In the genomic region with DNA sequence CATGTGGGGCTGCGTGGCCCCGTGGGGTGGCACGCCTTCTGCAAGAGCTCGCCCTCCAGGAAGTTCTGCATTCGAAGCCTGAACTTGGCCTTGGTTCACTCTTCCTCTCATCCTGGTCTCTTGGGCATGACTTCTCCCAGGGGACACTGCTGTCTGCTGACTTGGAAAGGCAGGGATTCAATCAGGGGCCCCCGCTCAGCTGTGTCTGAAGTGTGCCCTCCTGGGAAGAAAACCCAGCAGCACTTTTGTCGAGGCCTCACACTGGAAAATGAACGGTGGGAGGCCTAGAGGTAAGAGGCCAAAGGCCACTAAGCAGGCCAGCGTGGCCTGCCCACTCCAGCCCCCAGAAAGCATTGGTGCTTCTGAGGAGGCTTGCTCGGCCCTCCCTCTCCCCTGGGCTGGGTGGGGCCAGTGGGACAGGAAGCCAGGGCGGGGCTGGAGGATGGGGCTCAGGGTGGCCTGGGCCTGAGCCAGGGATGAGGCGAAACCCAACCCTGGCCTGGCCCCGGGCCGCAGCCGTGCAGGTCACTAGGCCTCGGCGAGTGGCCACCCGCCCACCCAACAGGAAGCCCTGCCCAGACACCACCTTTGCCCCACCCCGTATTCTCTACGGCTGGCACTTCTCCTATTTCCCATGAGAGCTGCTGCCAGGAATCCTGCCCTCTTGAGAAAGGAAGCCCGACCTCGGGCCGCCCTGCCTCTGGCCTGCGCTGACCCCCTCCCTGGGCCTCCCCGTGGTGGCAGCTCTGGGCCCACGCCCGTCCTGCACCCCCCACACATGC, we compare ENCODE assay signal across 8 cellular contexts.
DNase-seq lines count a peak whose midpoint lies in the region; ATAC-seq and TF ChIP-seq lines count a peak whose summit lies in the region.

No MANE protein-coding gene starts in this region.

- no peak for TF ChIP-seq RAD21 in liver (IDR thresholded peaks at IDR 0.05)

- H3K36me3 Mint-ChIP-seq in stimulated activated effector memory CD8-positive, alpha-beta T cell treated with anti-CD3 and anti-CD28 coated beads, Interleukin-12 subunit alpha, Interleukin-12 subunit beta, amount 100 ng/mL, for 72 hours: peaks cover 4% of the 10 kb centered on the region

- intact Hi-C loops in breast epithelium (cut with DNase I; ENCODE audit: low total_unique reads): loop anchor here (5.0 kb wide), 1 partner anchor 1027 kb away; no protein-coding TSS in a partner anchor

- H3K27ac ChIP-seq in breast epithelium (peak overlapping the region; percentile 92 to 98), liver (ENCODE audit: low read depth in 1 of 2, low read length in 2 of 2) (peak overlapping the region; percentile 53 to 83)

- H3K4me3 ChIP-seq in breast epithelium (peak overlapping the region in 1 of 3 donors; percentile 34), liver (ENCODE audit: low read depth in 1 of 3, low read length in 3 of 3) (no peak overlapping the region)

- WGBS in liver: 17% methylated on average over 27 of the region's 27 CpGs

- no peak overlapping the region for H3K4me3 Mint-ChIP-seq in stimulated activated effector memory CD8-positive, alpha-beta T cell treated with anti-CD3 and anti-CD28 coated beads, Interleukin-12 subunit alpha, Interleukin-12 subunit beta, amount 100 ng/mL, for 72 hours

- TF ChIP-seq CTCF in breast epithelium (IDR thresholded peaks at IDR 0.05): no peak
- no peak for TF ChIP-seq CTCF in liver (IDR thresholded peaks at IDR 0.05; ENCODE audit: low read depth, low read length, missing input control)

- peaks cover 34% of the 10 kb centered on the region for H3K4me1 Mint-ChIP-seq in stimulated activated effector memory CD8-positive, alpha-beta T cell treated with anti-CD3 and anti-CD28 coated beads, Interleukin-12 subunit alpha, Interleukin-12 subunit beta, amount 100 ng/mL, for 72 hours

- H3K36me3 ChIP-seq in breast epithelium (no peaks in the 10 kb centered on the region), liver (ENCODE audit: control insufficient read depth in 4 of 4, insufficient read depth in 3 of 4, low read depth in 1 of 4, low read length in 3 of 4) (no peaks in the 10 kb centered on the region)

- ATAC-seq in HG03139 (IDR thresholded peaks at IDR 0.05; ENCODE audit: unreplicated experiment) (peak; percentile 79), HG02588 (IDR thresholded peaks at IDR 0.05; ENCODE audit: unreplicated experiment) (no peak)
- ATAC-seq in stimulated activated effector memory CD8-positive, alpha-beta T cell treated with anti-CD3 and anti-CD28 coated beads, Interleukin-12 subunit alpha, Interleukin-12 subunit beta, amount 100 ng/mL, for 72 hours: peak; percentile 87

- no peak for TF ChIP-seq POLR2A in breast epithelium (IDR thresholded peaks at IDR 0.05)

- DNase-seq in NCI-H2171 treated with DMSO at 0.1 percent for 48 hours (lab: John Stamatoyannopoulos, UW) (peak; percentile 45), NCI-H2171 (lab: John Stamatoyannopoulos, UW) (no peak), SW480 (ENCODE audit: low spot score) (peak; percentile 86), breast epithelium (ENCODE audit: low spot score in 2 of 2) (peak; percentile 72 to 77)
- DNase-seq in stimulated activated effector memory CD8-positive, alpha-beta T cell treated with anti-CD3 and anti-CD28 coated beads, Interleukin-12 subunit alpha, Interleukin-12 subunit beta, amount 100 ng/mL, for 72 hours (ENCODE audit: low spot score in 2 of 2): peak; percentile 17 to 69

- H3K9me3 Mint-ChIP-seq in stimulated activated effector memory CD8-positive, alpha-beta T cell treated with anti-CD3 and anti-CD28 coated beads, Interleukin-12 subunit alpha, Interleukin-12 subunit beta, amount 100 ng/mL, for 72 hours: no peaks in the 10 kb centered on the region

- peak overlapping the region; percentile 86 for H3K27ac Mint-ChIP-seq in stimulated activated effector memory CD8-positive, alpha-beta T cell treated with anti-CD3 and anti-CD28 coated beads, Interleukin-12 subunit alpha, Interleukin-12 subunit beta, amount 100 ng/mL, for 72 hours

- peaks cover 46 to 64% of the 10 kb centered on the region in 2 donors for H3K4me1 ChIP-seq in breast epithelium
- H3K4me1 ChIP-seq in liver (ENCODE audit: control insufficient read depth in 4 of 4, insufficient read depth in 4 of 4, low read length in 3 of 4): peaks cover 36 to 67% (median 55%) of the 10 kb centered on the region in 4 donors

- no peaks in the 10 kb centered on the region for H3K9me3 ChIP-seq in breast epithelium
- H3K9me3 ChIP-seq in liver (ENCODE audit: control insufficient read depth in 4 of 4, low read length in 3 of 4): no peaks in the 10 kb centered on the region

- H3K27me3 ChIP-seq in breast epithelium (no peaks in the 10 kb centered on the region), liver (ENCODE audit: control insufficient read depth in 4 of 4, insufficient read depth in 4 of 4, low read length in 3 of 4) (no peaks in the 10 kb centered on the region)

- no peak overlapping the region for H3K9ac ChIP-seq in liver (ENCODE audit: low read depth in 1 of 2, low read length in 2 of 2)

TF ChIP-seq in liver, 16 proteins besides CTCF, POLR2A, EP300 and RAD21:
- no peak for TF ChIP-seq FOXA2 (IDR thresholded peaks at IDR 0.05)
- peak; percentile 40 for TF ChIP-seq ZBTB33 (IDR thresholded peaks at IDR 0.05)
- no peak for TF ChIP-seq TAF1 (conservative IDR thresholded peaks at IDR 0.05)
- TF ChIP-seq HNF4A (conservative IDR thresholded peaks at IDR 0.05): peak; percentile 63 to 71
- TF ChIP-seq EGR1 (IDR thresholded peaks at IDR 0.05; ENCODE audit: low read depth in 2 of 2): peak; percentile 74 to 77
- TF ChIP-seq RXRA (IDR thresholded peaks at IDR 0.05): peak; percentile 89 to 96
- no peak for TF ChIP-seq HNF4G (IDR thresholded peaks at IDR 0.05)
- TF ChIP-seq GABPA (IDR thresholded peaks at IDR 0.05 in 1 of 2, conservative IDR thresholded peaks at IDR 0.05 in 1 of 2): peak in 1 of 2 donors; percentile 65
- peak; percentile 62 for TF ChIP-seq MAX (IDR thresholded peaks at IDR 0.05)
- TF ChIP-seq JUND (IDR thresholded peaks at IDR 0.05): peak in 1 of 2 donors; percentile 61
- peak; percentile 64 for TF ChIP-seq YY1 (IDR thresholded peaks at IDR 0.05)
- no peak for TF ChIP-seq REST (IDR thresholded peaks at IDR 0.05)
- peak; percentile 96 for TF ChIP-seq NR2F2 (IDR thresholded peaks at IDR 0.05)
- TF ChIP-seq, protein P1, sequence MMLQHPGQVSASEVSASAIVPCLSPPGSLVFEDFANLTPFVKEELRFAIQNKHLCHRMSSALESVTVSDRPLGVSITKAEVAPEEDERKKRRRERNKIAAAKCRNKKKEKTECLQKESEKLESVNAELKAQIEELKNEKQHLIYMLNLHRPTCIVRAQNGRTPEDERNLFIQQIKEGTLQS (IDR thresholded peaks at IDR 0.05): no peak
- TF ChIP-seq FOXA1 (IDR thresholded peaks at IDR 0.05): peak; percentile 42
- peak; percentile 88 for TF ChIP-seq SP1 (IDR thresholded peaks at IDR 0.05)
TF ChIP-seq in liver: peak in this region for 11.
